9 cellular contexts compared by ENCODE assay signal in the genomic region with DNA sequence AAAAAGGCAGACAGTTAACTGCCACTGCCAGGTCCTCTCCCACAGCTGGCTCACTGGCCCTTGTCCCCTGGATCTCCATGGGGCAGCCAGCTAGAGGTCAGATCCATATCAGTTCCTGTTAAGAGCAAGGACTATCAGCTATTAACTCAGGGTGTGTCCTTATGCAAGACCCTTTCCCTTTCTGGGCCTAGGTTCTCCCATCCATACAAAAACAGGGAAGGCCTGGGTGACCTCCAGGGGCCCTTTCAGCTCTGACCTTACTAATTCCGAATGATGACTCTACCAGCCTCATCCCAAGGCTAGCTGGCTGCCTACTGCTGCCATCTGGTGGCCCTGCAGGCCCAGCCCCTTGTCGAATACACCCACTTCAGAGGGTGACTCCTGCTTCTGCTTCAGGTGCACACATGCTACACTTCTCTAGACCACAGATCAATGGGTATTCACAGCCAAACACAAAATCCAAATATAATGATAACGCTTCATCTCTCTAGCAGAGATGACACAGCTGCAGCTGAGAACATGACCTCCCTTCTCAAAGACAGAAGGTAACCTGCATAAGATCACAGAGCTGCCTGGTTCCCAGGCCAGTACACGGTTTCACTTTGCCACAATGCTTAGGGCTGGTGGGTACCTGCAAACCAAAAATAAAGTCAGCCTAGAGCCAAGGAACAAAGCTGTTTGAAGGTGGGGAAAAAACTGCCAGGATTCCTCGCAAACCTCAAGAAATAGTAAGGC. TPM values are rescaled to one million over a fixed set of nuclear protein-coding genes. Genes with fewer than 3 reads are reported as not detected.
A peak's percentile ranks its signal among the peaks of the same experiment; 100 is the strongest.
DNase-seq lines count a peak whose midpoint lies in the region; ATAC-seq, FAIRE-seq and TF ChIP-seq lines count a peak whose summit lies in the region.
"Had no signal": no experiment of that assay in that cellular context is flagged by ENCODE, and none has a peak within 500 bp of the region (broad histone marks: within the 10 kb centered on the region; RNA-seq: fewer than 3 reads in every experiment).

No MANE protein-coding gene starts in this region.

- no peak overlapping the region for H3K9ac ChIP-seq in GM12878 (ENCODE audit: control insufficient read depth, insufficient read depth, low read length)

- H3K79me2 ChIP-seq in GM23338 (replicated peaks; ENCODE audit: insufficient read depth) (no peaks in the 10 kb centered on the region), GM12878 (ENCODE audit: control insufficient read depth, insufficient read depth, low read length) (no peaks in the 10 kb centered on the region)

- in situ Hi-C loops in GM12878 (cut with MboI), result loop anchor here (5.0 kb wide), 4 partner anchors 51 to 381 kb away; a partner anchor contains a TSS

- ATAC-seq in GM23338, result peak; percentile 98
- ATAC-seq in GM12878, result peak; percentile 90
- no peak for ATAC-seq in GM21360 (IDR thresholded peaks at IDR 0.05; ENCODE audit: unreplicated experiment)
- no peak for ATAC-seq in GM21717 (IDR thresholded peaks at IDR 0.05; ENCODE audit: unreplicated experiment)

- H3K27me3 Mint-ChIP-seq in GM23338 (ENCODE audit: insufficient read depth, low read depth, poor library complexity), result peaks cover 2% of the 10 kb centered on the region

- H3K4me1 ChIP-seq in GM23338 (ENCODE audit: insufficient read depth), result no peaks in the 10 kb centered on the region
- H3K4me1 ChIP-seq in GM12878 (ENCODE audit: control insufficient read depth, insufficient read depth, low read length), result no peaks in the 10 kb centered on the region

- intact Hi-C loops in GM12878 (cut with micrococcal nuclease; ENCODE audit: unreplicated experiment), result loop anchor here (1.0 kb wide), 3 partner anchors 218 to 379 kb away; no protein-coding TSS in a partner anchor

- DNase-seq in DMS153 (lab: John Stamatoyannopoulos, UW), result peak; percentile 40
- DNase-seq in GM23338 (ENCODE audit: low spot score), result peak; percentile 83
- DNase-seq in NCI-H69 (lab: John Stamatoyannopoulos, UW), result peak; percentile 63
- no peak for DNase-seq in GM12878 (ENCODE audit: low read depth, low spot score)
- peak; percentile 33 for DNase-seq in stromal cell of bone marrow (ENCODE audit: low read depth)

- H2AFZ ChIP-seq in GM23338 (no peak overlapping the region), GM12878 (ENCODE audit: control insufficient read depth, low read depth, low read length) (no peak overlapping the region)

- POLR2A ChIA-PET in GM12878 (lab: Charles Lee), result interaction anchor here (0.6 to 1.0 kb wide), 2 partner anchors 232 to 248 kb away, joined by 3 to 4 read pairs; no protein-coding TSS in a partner anchor

- H3K4me2 ChIP-seq in GM23338 (no peak overlapping the region), GM12878 (ENCODE audit: control insufficient read depth, insufficient read depth) (no peak overlapping the region)

- no peak overlapping the region for H3K4me3 Mint-ChIP-seq in GM23338
- H3K4me3 Mint-ChIP-seq: T-helper 1 cell treated with Interleukin-12 subunit alpha and Interleukin-12 subunit beta and Interleukin-4 antibody, amounts not matched to agents 30 μg/mL and 1 μg/mL, for 36 hours had no signal

- H3K27ac Mint-ChIP-seq in GM23338, result no peak overlapping the region
- H3K27ac Mint-ChIP-seq: T-helper 1 cell treated with Interleukin-12 subunit alpha and Interleukin-12 subunit beta and Interleukin-4 antibody, amounts not matched to agents 30 μg/mL and 1 μg/mL, for 36 hours had no signal

- RAD21 ChIA-PET in GM12878 (lab: Charles Lee; ENCODE audit: unreplicated experiment), result interaction anchor here (1.5 to 8.7 kb wide), 5 partner anchors 217 to 380 kb away, joined by 4 to 76 read pairs (median 8); no protein-coding TSS in a partner anchor

- TF ChIP-seq CTCF in GM23338 (conservative IDR thresholded peaks at IDR 0.05; ENCODE audit: low read depth in 2 of 2), result peak; percentile 75 to 88
- peak; percentile 51 to 75 (median 70) for TF ChIP-seq CTCF in GM12878 (IDR thresholded peaks at IDR 0.05 in 2 of 3, conservative IDR thresholded peaks at IDR 0.05 in 1 of 3; ENCODE audit: control insufficient read depth in 2 of 3, extremely low read depth in 1 of 3, insufficient read depth in 1 of 3, low read depth in 3 of 3, low read length in 3 of 3)

- no peak for TF ChIP-seq EP300 in GM12878 (IDR thresholded peaks at IDR 0.05; ENCODE audit: borderline replicate concordance in 1 of 2, control insufficient read depth in 1 of 2, low read depth in 2 of 2, low read length in 2 of 2)

- peak; percentile 53 for TF ChIP-seq RAD21 in GM12878 (IDR thresholded peaks at IDR 0.05; ENCODE audit: insufficient read depth, low read depth, low read length)

- H3K36me3 Mint-ChIP-seq in GM23338 (ENCODE audit: low read depth), result peaks cover under 1% of the 10 kb centered on the region; the same call in 1 of the 3 replicates

- H4K20me1 ChIP-seq in GM23338 (replicated peaks; ENCODE audit: insufficient read depth), result 0 out of 2 replicates have a peak, but pooled peaks cover 5% of the 10 kb centered on the region
- 0 out of 2 replicates have a peak, but pooled peaks cover 3% of the 10 kb centered on the region for H4K20me1 ChIP-seq in GM12878 (ENCODE audit: control insufficient read depth, insufficient read depth)

- SMC1A ChIA-PET in GM12878 (lab: Charles Lee; ENCODE audit: uncharacterized antibody, unreplicated experiment), result interaction anchor here (0.6 to 8.3 kb wide), 15 partner anchors 9 to 799 kb away, joined by 3 to 99 read pairs (median 4); no protein-coding TSS in a partner anchor

- H3K27me3 ChIP-seq in GM23338 (ENCODE audit: insufficient read depth), result no peaks in the 10 kb centered on the region
- H3K27me3 ChIP-seq in GM12878 (replicated peaks in 1 of 2; ENCODE audit: control insufficient read depth in 2 of 2, insufficient read depth in 2 of 2, low read length in 1 of 2), result no peaks in the 10 kb centered on the region

- H3K4me3 ChIP-seq in GM23338 (no peak overlapping the region), GM12878 (no peak overlapping the region)

- H3K9me2 ChIP-seq in GM23338 (ENCODE audit: insufficient read depth), result no peaks in the 10 kb centered on the region

- no TSS peak for BruUV-seq in GM12878 (replicated peaks; lab: Mats Ljungman, UMichigan)

- WGBS in GM12878 (ENCODE audit: insufficient coverage, insufficient replicate concordance, low lambda C conversion rate, missing lambda C conversion rate), result 60% methylated on average over 5 of the region's 5 CpGs

- FAIRE-seq in GM12878 (lab: Jason Lieb, UNC), result no peak
- peak; percentile 24 for FAIRE-seq in islet of Langerhans (lab: Jason Lieb, UNC)

- no peaks in the 10 kb centered on the region for H3K9me3 ChIP-seq in GM12878 (replicated peaks; ENCODE audit: control insufficient read depth, insufficient read depth, low read length)

- no peaks in the 10 kb centered on the region for H3K9me3 Mint-ChIP-seq in GM23338

- no peak for TF ChIP-seq POLR2A in GM12878 (IDR thresholded peaks at IDR 0.05; ENCODE audit: low read depth, low read length)

- no peaks in the 10 kb centered on the region for H3F3A ChIP-seq in GM23338 (replicated peaks; ENCODE audit: low read depth)

- CTCF ChIA-PET in GM12878 (lab: Yijun Ruan, JAX), result interaction anchor here (0.6 to 14.0 kb wide), 41 partner anchors 10 to 994 kb away, joined by 3 to 268 read pairs (median 4); a partner anchor contains a TSS

- H3K4me1 Mint-ChIP-seq in GM23338, result peaks cover 3% of the 10 kb centered on the region; the same call in 1 of the 3 replicates

- H3K36me3 ChIP-seq in GM23338 (ENCODE audit: insufficient read depth), result no peaks in the 10 kb centered on the region
- peaks cover 0 to 7% of the 10 kb centered on the region in 2 experiments; a peak in 2 of 4 replicates for H3K36me3 ChIP-seq in GM12878 (ENCODE audit: control insufficient read depth in 2 of 2, insufficient read depth in 2 of 2, low read length in 1 of 2)

- H3K27ac ChIP-seq in GM23338 (ENCODE audit: low read depth) (no peak overlapping the region), GM12878 (ENCODE audit: control insufficient read depth, insufficient read depth) (no peak overlapping the region)

TF ChIP-seq in GM23338, 12 proteins besides CTCF, POLR2A, EP300 and RAD21 (continues in another document):
- TF ChIP-seq CREB1 (CRISPR knock-in tag; IDR thresholded peaks at IDR 0.05; ENCODE audit: low read depth) (no peak), EZH2phosphoT487 (IDR thresholded peaks at IDR 0.05; ENCODE audit: unreplicated experiment) (no peak), STAT1 (IDR thresholded peaks at IDR 0.05; ENCODE audit: unreplicated experiment) (no peak)

TF ChIP-seq in GM12878, 131 proteins besides CTCF, POLR2A, EP300 and RAD21:
- TF ChIP-seq JUNB (IDR thresholded peaks at IDR 0.05) (no peak), SMC3 (IDR thresholded peaks at IDR 0.05; ENCODE audit: borderline replicate concordance, low read length) (peak; percentile 67)

RNA-seq across cellular contexts. Expression of a gene that starts 34.1 kb away (rescaled TPM):
- total RNA-seq in GM23338 (2014; rRNA removed; shearing (Covaris generic)), result 24.2 and 28.9 TPM in 2 replicates
- polyA plus RNA-seq in GM23338 (2016; fragmentation: Nextera tagmentation; extraction: Ambion mirVana) (27.9 and 33.6 TPM in 2 replicates), GM12878 (2011; rRNA removed) (21.1 and 22.8 TPM in 2 replicates), GM12878 (2014; fragmentation: Illumina TruSeq; extraction: Trizol) (17.6 and 21.3 TPM in 2 replicates), GM12878 (2014; fragmentation: Nextera tagmentation; extraction: Ambion mirVana) (10 to 100 TPM; 14.6 to 25.6 TPM), GM12878 (2014; rRNA removed) (17.7 and 18.7 TPM in 2 replicates), GM12878 (2016; fragmentation: Nextera tagmentation; extraction: Ambion mirVana) (10 to 100 TPM; 21.6 to 22.0 TPM)
- total RNA-seq in GM12878 (2013; cell fraction: nucleolus; rRNA removed), result 40.1 and 47.6 TPM in 2 replicates
- total RNA-seq in GM12878 (2014; rRNA removed) (25.5 and 29.9 TPM in 2 replicates), GM12878 (2014; rRNA removed; fragmentation: Illumina TruSeq; extraction: Trizol) (26.1 and 29.0 TPM in 2 replicates), GM12878 (2021) (27.8 and 28.8 TPM in 2 replicates)
- 26.0 TPM for polyA plus RNA-seq in GM12878 (2011; ENCODE audit: low read depth)
- polyA plus RNA-seq in GM12878 (2011; cell fraction: cytosol; rRNA removed), result 21.6 and 24.8 TPM in 2 replicates
- polyA plus RNA-seq in GM12878 (2011; cell fraction: nucleus; rRNA removed), result 23.4 and 27.7 TPM in 2 replicates
- polyA plus RNA-seq in GM12878 (2012), result 29.0 and 39.8 TPM in 2 replicates
- polyA minus RNA-seq in GM12878 (2011; rRNA and poly(A)+ RNA removed), result 46.3 and 47.5 TPM in 2 replicates
- polyA minus RNA-seq in GM12878 (2011; cell fraction: cytosol; rRNA and poly(A)+ RNA removed), result 10.4 and 12.2 TPM in 2 replicates
- polyA minus RNA-seq in GM12878 (2011; cell fraction: nucleus; rRNA and poly(A)+ RNA removed), result 25.8 and 34.2 TPM in 2 replicates

Comparison
In these comparisons a context has a peak if more than half of its experiments do, and no peak if none do; other contexts are left out.
1. ATAC-seq: peak in GM23338 (single experiment) and GM12878 (single experiment); none in GM21360 (single experiment) and GM21717 (single experiment).